ENCODE assay signal across 16 cellular contexts in genomic region chr7:8109196-8110022, GRCh38.
A peak's percentile ranks its signal among the peaks of the same experiment; 100 is the strongest.
DNase-seq lines count a peak whose midpoint lies in the region; ATAC-seq and TF ChIP-seq lines count a peak whose summit lies in the region.
"Had no signal": no experiment of that assay in that cellular context is flagged by ENCODE, and none has a peak within 500 bp of the region (broad histone marks: within the 10 kb centered on the region; RNA-seq: fewer than 3 reads in every experiment).

No MANE protein-coding gene starts in this region.

- DNase-seq in AG08396 (ENCODE audit: low spot score) (peak; percentile 23), HFFc6 (peak; percentile 35), astrocyte of the hippocampus (ENCODE audit: low read depth, low spot score) (peak; percentile 73), hepatic stellate cell (ENCODE audit: low spot score) (peak; percentile 31), putamen (ENCODE audit: low spot score) (no peak), NOMO-1 (lab: John Stamatoyannopoulos, UW; ENCODE audit: unreplicated experiment in 2 of 2) (no peak)
- no peak for DNase-seq in activated CD4-positive, CD25-positive, alpha-beta regulatory T cell treated with anti-CD3 and anti-CD28 coated beads, Interleukin-2, amount 50 U/mL, for 72 hours
- DNase-seq: activated CD4-positive, alpha-beta T cell treated with anti-CD3 and anti-CD28 coated beads, Interleukin-2, amount 10 ng/mL, durations not matched to agents 24 days and 14 days; activated T-cell treated with anti-CD3 and anti-CD28 coated beads, Interleukin-2, amount 50 U/mL, for 48 hours; amygdala; dermis blood vessel endothelial cell; foreskin melanocyte; NCI-H187 treated with DMSO at 0.1 percent for 48 hours; NCI-H69 had no signal

- peaks cover 12% of the 10 kb centered on the region for H3K27me3 Mint-ChIP-seq in HFFc6 (ENCODE audit: insufficient read depth)
- H3K27me3 Mint-ChIP-seq: activated CD4-positive, alpha-beta T cell treated with anti-CD3 and anti-CD28 coated beads, Interleukin-2, amount 10 ng/mL, durations not matched to agents 24 days and 14 days had no signal

- no peak for ATAC-seq in HG02610 (IDR thresholded peaks at IDR 0.05; ENCODE audit: unreplicated experiment)

- no peak overlapping the region for H3K4me3 Mint-ChIP-seq in HFFc6
- H3K4me3 Mint-ChIP-seq: activated CD4-positive, alpha-beta T cell treated with anti-CD3 and anti-CD28 coated beads, Interleukin-2, amount 10 ng/mL, durations not matched to agents 24 days and 14 days; T-helper 1 cell treated with Interleukin-12 subunit alpha and Interleukin-12 subunit beta and Interleukin-4 antibody, amounts not matched to agents 30 μg/mL and 1 μg/mL, for 36 hours had no signal

- TF ChIP-seq CTCF in HFFc6 (IDR thresholded peaks at IDR 0.05), result no peak

- no peak overlapping the region for H3K27ac Mint-ChIP-seq in HFFc6
- H3K27ac Mint-ChIP-seq: activated CD4-positive, alpha-beta T cell treated with anti-CD3 and anti-CD28 coated beads, Interleukin-2, amount 10 ng/mL, durations not matched to agents 24 days and 14 days; T-helper 1 cell treated with Interleukin-12 subunit alpha and Interleukin-12 subunit beta and Interleukin-4 antibody, amounts not matched to agents 30 μg/mL and 1 μg/mL, for 36 hours had no signal

- no peaks in the 10 kb centered on the region for H3K9me3 Mint-ChIP-seq in HFFc6

- H3K4me1 Mint-ChIP-seq in HFFc6 (ENCODE audit: low read depth), result peaks cover 15% of the 10 kb centered on the region

- H3K36me3 Mint-ChIP-seq in HFFc6 (ENCODE audit: low read depth), result no peaks in the 10 kb centered on the region

Comparison
In these comparisons a context has a peak if more than half of its experiments do, and no peak if none do; other contexts are left out.
1. DNase-seq: peak in AG08396 (single experiment), HFFc6 (single experiment), astrocyte of the hippocampus (single experiment) and hepatic stellate cell (single experiment); none in putamen (single experiment), activated CD4-positive, CD25-positive, alpha-beta regulatory T cell treated with anti-CD3 and anti-CD28 coated beads, Interleukin-2, amount 50 U/mL, for 72 hours (single experiment) and NOMO-1 (0 of 2).